In genomic region chr1:107141491-107142369, GRCh38 we compare ENCODE assay signal across 8 cellular contexts. TPM values are rescaled to one million over a fixed set of nuclear protein-coding genes. Genes with fewer than 3 reads are reported as not detected.
DNase-seq lines count a peak whose midpoint lies in the region; ATAC-seq and TF ChIP-seq lines count a peak whose summit lies in the region.

No MANE protein-coding gene starts in this region.

- H4K20me1 ChIP-seq in osteoblast (ENCODE audit: insufficient read depth, low read length) = no peaks in the 10 kb centered on the region

- H3K4me2 ChIP-seq in osteoblast (ENCODE audit: insufficient read depth, low read length) = peak overlapping the region; percentile 90

- no peaks in the 10 kb centered on the region for H3K27me3 ChIP-seq in osteoblast (ENCODE audit: insufficient read depth, low read length)

- H3K79me2 ChIP-seq in osteoblast (ENCODE audit: insufficient read depth, low read length) = no peaks in the 10 kb centered on the region

- H3K36me3 Mint-ChIP-seq in activated naive CD8-positive, alpha-beta T cell = no peaks in the 10 kb centered on the region

- no peak overlapping the region for H3K27ac Mint-ChIP-seq in activated naive CD8-positive, alpha-beta T cell

- DNase-seq in activated naive CD4-positive, alpha-beta T cell treated with Interleukin-2 at 50 U/mL for 16 hours = peak; percentile 4
- DNase-seq in activated naive CD4-positive, alpha-beta T cell (lab: John Stamatoyannopoulos, UW) = no peak
- DNase-seq in NCI-H526 (lab: John Stamatoyannopoulos, UW) (peak; percentile 46 to 65), head of caudate nucleus (peak in 30 of 42 donors; percentile 4 to 54 (median 30)), osteoblast (ENCODE audit: insufficient read length, low spot score, missing footprints) (peak; percentile 79)

- H3K27ac ChIP-seq in osteoblast (ENCODE audit: low read depth, low read length) = no peak overlapping the region

- H2AFZ ChIP-seq in osteoblast (ENCODE audit: low read length) = peak overlapping the region; percentile 63

- TF ChIP-seq CTCF in osteoblast (IDR thresholded peaks at IDR 0.05; ENCODE audit: extremely low read depth, low read depth, low read length) = peak; percentile 74

- peaks cover 16% of the 10 kb centered on the region for H3K4me1 ChIP-seq in osteoblast (ENCODE audit: insufficient read depth, low read length)

- H3K4me3 ChIP-seq in osteoblast (ENCODE audit: insufficient read depth, low read length) = peak overlapping the region; percentile 77

- peaks cover 26% of the 10 kb centered on the region for H3K4me1 Mint-ChIP-seq in activated naive CD8-positive, alpha-beta T cell (ENCODE audit: low read depth)

- no peaks in the 10 kb centered on the region for H3K9me3 Mint-ChIP-seq in activated naive CD8-positive, alpha-beta T cell (ENCODE audit: low read depth)

- H3K9me3 ChIP-seq in osteoblast (ENCODE audit: low read depth, low read length) = no peaks in the 10 kb centered on the region

- peaks cover 39% of the 10 kb centered on the region for H3K27me3 Mint-ChIP-seq in activated naive CD8-positive, alpha-beta T cell

- ATAC-seq in HG03039 (IDR thresholded peaks at IDR 0.05; ENCODE audit: unreplicated experiment) (peak; percentile 47), GM18861 (IDR thresholded peaks at IDR 0.05; ENCODE audit: unreplicated experiment) (no peak)

- intact Hi-C loops in head of caudate nucleus (cut with DNase I) = no loop called here

- H3K36me3 ChIP-seq in osteoblast (ENCODE audit: insufficient read depth, low read length) = no peaks in the 10 kb centered on the region

- H3K4me3 Mint-ChIP-seq in activated naive CD8-positive, alpha-beta T cell = peak overlapping the region; percentile 90

RNA-seq across cellular contexts. Expression of gene NTNG1, which starts 0.9 kb away (rescaled TPM):
- 3.6 and 6.2 TPM in 2 replicates for total RNA-seq in osteoblast

Comparison
In these comparisons a context has a peak if more than half of its experiments do, and no peak if none do; other contexts are left out.
1. DNase-seq: peak in activated naive CD4-positive, alpha-beta T cell treated with Interleukin-2 at 50 U/mL for 16 hours (single experiment), NCI-H526 (2 of 2), head of caudate nucleus (30 of 42) and osteoblast (single experiment); none in activated naive CD4-positive, alpha-beta T cell (0 of 4).